In the genomic region with DNA sequence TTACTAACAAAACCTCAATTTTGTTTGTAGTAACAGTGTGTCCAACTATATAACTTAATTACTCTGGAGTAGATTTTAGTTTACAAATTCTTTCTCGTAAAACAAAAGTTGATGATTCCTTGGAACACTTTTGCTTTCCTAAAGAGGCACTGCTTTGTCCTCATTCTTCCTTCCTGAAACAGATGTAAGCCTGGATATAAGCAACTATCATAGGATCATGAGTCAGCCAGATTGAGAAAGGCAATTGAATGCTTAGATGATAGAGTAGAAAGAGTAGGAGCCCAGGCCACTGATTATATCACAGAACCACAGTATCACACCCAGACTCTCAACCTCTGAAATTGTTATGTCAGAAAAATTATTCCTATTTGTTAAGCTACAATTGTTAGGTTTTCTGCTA, we compare ENCODE assay signal across 28 cellular contexts.
DNase-seq lines count a peak whose midpoint lies in the region; ATAC-seq and TF ChIP-seq lines count a peak whose summit lies in the region.
"Had no signal": no experiment of that assay in that cellular context is flagged by ENCODE, and none has a peak within 500 bp of the region (broad histone marks: within the 10 kb centered on the region; RNA-seq: fewer than 3 reads in every experiment).

No MANE protein-coding gene starts in this region.

- no peak overlapping the region for H3K27ac Mint-ChIP-seq in immature natural killer cell
- H3K27ac Mint-ChIP-seq: activated CD4-positive, alpha-beta memory T cell treated with anti-CD3 and anti-CD28 coated beads, Interleukin-2, amount 10 ng/mL, durations not matched to agents 7 days and 5 days; nephron progenitor cell had no signal

- no peaks in the 10 kb centered on the region for H3K36me3 Mint-ChIP-seq in immature natural killer cell

- no peak for TF ChIP-seq CTCF in cardiac fibroblast (IDR thresholded peaks at IDR 0.05; ENCODE audit: low read depth, low read length)

- H3K4me3 ChIP-seq in cardiac fibroblast (replicated peaks in 1 of 2; ENCODE audit: low read depth in 2 of 2, low read length in 2 of 2), result no peak overlapping the region
- H3K4me3 ChIP-seq: esophagus muscularis mucosa, heart right ventricle, left ventricle myocardium inferior, pancreas, uterus had no signal

- ATAC-seq in HG02981 (IDR thresholded peaks at IDR 0.05; ENCODE audit: unreplicated experiment), result no peak
- ATAC-seq: activated CD4-positive, CD25-positive, alpha-beta regulatory T cell treated with anti-CD3 and anti-CD28 coated beads, Interleukin-2, amount 50 U/mL, for 24 hours; heart right ventricle; pancreas; sciatic nerve had no signal

- no peaks in the 10 kb centered on the region for H3K4me1 Mint-ChIP-seq in immature natural killer cell
- H3K4me1 Mint-ChIP-seq: activated CD4-positive, alpha-beta memory T cell treated with anti-CD3 and anti-CD28 coated beads, Interleukin-2, amount 10 ng/mL, durations not matched to agents 7 days and 5 days; nephron progenitor cell had no signal

- H3K9me3 Mint-ChIP-seq in immature natural killer cell, result peaks cover 0 to 18% (median 6%) of the 10 kb centered on the region in 6 donors
- H3K9me3 Mint-ChIP-seq: activated CD4-positive, alpha-beta memory T cell treated with anti-CD3 and anti-CD28 coated beads, Interleukin-2, amount 10 ng/mL, durations not matched to agents 7 days and 5 days had no signal

- H3K27me3 Mint-ChIP-seq in immature natural killer cell (ENCODE audit: low read depth in 3 of 3), result peaks cover 3 to 11% (median 5%) of the 10 kb centered on the region in 3 donors

- DNase-seq in ELR (ENCODE audit: low read depth) (peak; percentile 60), NCI-H226 (peak; percentile 44), cardiac fibroblast (ENCODE audit: low read depth in 2 of 2) (peak; percentile 4 to 42), fibroblast of peridontal ligament (ENCODE audit: extremely low read depth) (peak; percentile 2), immature natural killer cell (no peak), SKM-1 treated with dmso at 0.1 percent for 144 hours (lab: John Stamatoyannopoulos, UW; ENCODE audit: unreplicated experiment) (no peak)
- DNase-seq in stimulated activated naive CD4-positive, alpha-beta T cell treated with Interleukin-2 at 50 U/mL for 16 hours (lab: John Stamatoyannopoulos, UW), result no peak
- DNase-seq: activated CD4-positive, alpha-beta memory T cell treated with anti-CD3 and anti-CD28 coated beads, Interleukin-2, amount 10 ng/mL, durations not matched to agents 7 days and 5 days; activated gamma-delta T cell; amniotic stem cell; central memory CD4-positive, alpha-beta T cell; COR-L47; DND-41; GOT3; heart right ventricle; left ventricle myocardium inferior; NCI-H1694; NCI-H2171 treated with DMSO at 0.1 percent for 48 hours; NCI-H526 treated with DMSO at 0.1 percent for 48 hours; nephron progenitor cell; pancreas; stimulated activated CD4-positive, alpha-beta T cell treated with anti-CD3 and anti-CD28 coated beads, Interleukin-15, amount 100 ng/mL, for 24 hours; SW 1271; uterus had no signal

- no peak overlapping the region for H3K4me3 Mint-ChIP-seq in immature natural killer cell
- H3K4me3 Mint-ChIP-seq: activated CD4-positive, alpha-beta memory T cell treated with anti-CD3 and anti-CD28 coated beads, Interleukin-2, amount 10 ng/mL, durations not matched to agents 7 days and 5 days; nephron progenitor cell had no signal

Comparison
In these comparisons a context has a peak if more than half of its experiments do, and no peak if none do; other contexts are left out.
1. DNase-seq: peak in ELR (single experiment), NCI-H226 (single experiment), cardiac fibroblast (2 of 2) and fibroblast of peridontal ligament (single experiment); none in stimulated activated naive CD4-positive, alpha-beta T cell treated with Interleukin-2 at 50 U/mL for 16 hours (single experiment), immature natural killer cell (0 of 3) and SKM-1 treated with dmso at 0.1 percent for 144 hours (single experiment).